In genomic region chr11:10798330-10798980, GRCh38 we compare ENCODE assay signal across 1 cellular context.
TF ChIP-seq lines count a peak whose summit lies in the region.

No MANE protein-coding gene starts in this region.

TF ChIP-seq in K562, 482 proteins besides CTCF, POLR2A, EP300 and RAD21:
- TF ChIP-seq SMARCA4 (IDR thresholded peaks at IDR 0.05) = no peak
- 0 out of 2 replicates have a peak, but pooled peaks have one; percentile 7 for TF ChIP-seq RBFOX2 (IDR thresholded peaks at IDR 0.05; ENCODE audit: low read depth, low read length)
TF ChIP-seq in K562: peak in this region for 1.
